Comparison of ENCODE assay signal across 21 cellular contexts in the genomic region with DNA sequence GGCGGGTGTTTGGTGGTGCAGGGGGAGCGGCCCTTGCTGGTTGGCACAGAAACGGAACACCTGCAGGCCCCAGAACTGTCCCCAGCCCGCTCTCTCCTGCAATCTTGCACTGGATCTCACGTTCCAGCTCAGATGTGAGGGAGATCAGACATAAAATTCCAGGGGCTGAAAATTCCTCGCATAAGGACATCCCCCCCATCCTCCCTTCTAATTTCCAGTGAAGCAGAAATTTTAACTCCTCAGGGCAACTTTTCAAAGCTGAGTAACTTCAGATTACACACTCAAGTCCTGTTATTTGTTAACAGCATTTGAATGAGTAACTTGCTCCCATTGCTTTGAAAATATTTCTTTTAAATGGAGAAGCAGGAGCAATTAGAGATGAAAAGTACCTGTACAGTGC. TPM values are rescaled to one million over a fixed set of nuclear protein-coding genes. Genes with fewer than 3 reads are reported as not detected.
DNase-seq lines count a peak whose midpoint lies in the region; ATAC-seq and TF ChIP-seq lines count a peak whose summit lies in the region.
"Had no signal": no experiment of that assay in that cellular context is flagged by ENCODE, and none has a peak within 500 bp of the region (broad histone marks: within the 10 kb centered on the region; RNA-seq: fewer than 3 reads in every experiment).

No MANE protein-coding gene starts in this region.

- H3K4me3 Mint-ChIP-seq in CD8-positive, alpha-beta memory T cell: no peak overlapping the region
- H3K4me3 Mint-ChIP-seq: CD4-positive, alpha-beta T cell had no signal

- no peaks in the 10 kb centered on the region for H3K9me3 ChIP-seq in RWPE2 (ENCODE audit: severe bottlenecking)
- no peaks in the 10 kb centered on the region for H3K9me3 ChIP-seq in thyroid gland
- no peaks in the 10 kb centered on the region for H3K9me3 ChIP-seq in CD8-positive, alpha-beta memory T cell (ENCODE audit: low read length)
- H3K9me3 ChIP-seq: BLaER1, SK-N-SH had no signal

- H3K27ac ChIP-seq in RWPE2 (ENCODE audit: poor library complexity, severe bottlenecking) (peak overlapping the region; percentile 54), foreskin keratinocyte (peak overlapping the region; percentile 21), thyroid gland (no peak overlapping the region)
- no peak overlapping the region for H3K27ac ChIP-seq in CD8-positive, alpha-beta memory T cell (ENCODE audit: low read depth, low read length)
- H3K27ac ChIP-seq: BLaER1 had no signal

- peaks cover 5 to 24% of the 10 kb centered on the region in 2 donors for H3K27me3 Mint-ChIP-seq in CD8-positive, alpha-beta memory T cell

- H3K9me3 Mint-ChIP-seq in CD8-positive, alpha-beta memory T cell: no peaks in the 10 kb centered on the region
- H3K9me3 Mint-ChIP-seq: CD4-positive, alpha-beta T cell had no signal

- TF ChIP-seq POLR2A in thyroid gland (IDR thresholded peaks at IDR 0.05): no peak

- CTCF ChIA-PET in CD8-positive, alpha-beta memory T cell (lab: Charles Lee): no interaction called here

- no peaks in the 10 kb centered on the region for H3K36me3 Mint-ChIP-seq in CD8-positive, alpha-beta memory T cell

- no peak for DNase-seq in RWPE2 (ENCODE audit: low spot score)
- DNase-seq in foreskin keratinocyte: peak; percentile 26 to 61
- DNase-seq in left kidney (ENCODE audit: low read depth, low spot score): peak; percentile 87
- peak; percentile 7 to 10 for DNase-seq in thyroid gland
- DNase-seq in CD8-positive, alpha-beta memory T cell: no peak
- no peak for DNase-seq in Right ventricle myocardium superior
- no peak for DNase-seq in activated naive CD4-positive, alpha-beta T cell treated with Interleukin-2 at 50 U/mL for 16 hours
- DNase-seq: Calu3; CD4-positive, alpha-beta T cell; GOT3; Kasumi-1; NCI-H1417; NCI-H187; NCI-H2107; NCI-H446 treated with DMSO at 0.1 percent for 48 hours; NCI-H526 treated with DMSO at 0.1 percent for 48 hours; SIG-M5; SK-N-SH had no signal

- WGBS in thyroid gland, 2 donors: 60 to 78% methylated on average over 6 of the region's 6 CpGs

- peaks cover 18% of the 10 kb centered on the region for H3K4me1 ChIP-seq in RWPE2 (ENCODE audit: insufficient read depth, poor library complexity, severe bottlenecking)
- peaks cover 20% of the 10 kb centered on the region for H3K4me1 ChIP-seq in foreskin keratinocyte
- H3K4me1 ChIP-seq in thyroid gland: peaks cover 8 to 12% of the 10 kb centered on the region in 2 donors
- no peaks in the 10 kb centered on the region for H3K4me1 ChIP-seq in CD8-positive, alpha-beta memory T cell (ENCODE audit: insufficient read depth, low read length)
- H3K4me1 ChIP-seq: BLaER1 had no signal

- H3K36me3 ChIP-seq in RWPE2 (ENCODE audit: low read depth) (no peaks in the 10 kb centered on the region), thyroid gland (no peaks in the 10 kb centered on the region)
- no peaks in the 10 kb centered on the region for H3K36me3 ChIP-seq in CD8-positive, alpha-beta memory T cell (ENCODE audit: insufficient read depth, low read length)
- H3K36me3 ChIP-seq: BLaER1 had no signal

- no peaks in the 10 kb centered on the region for H3K4me1 Mint-ChIP-seq in CD8-positive, alpha-beta memory T cell

- H3K27me3 ChIP-seq in RWPE2 (ENCODE audit: insufficient read depth, poor library complexity, severe bottlenecking) (no peaks in the 10 kb centered on the region), foreskin keratinocyte (no peaks in the 10 kb centered on the region), thyroid gland (no peaks in the 10 kb centered on the region)
- H3K27me3 ChIP-seq in CD8-positive, alpha-beta memory T cell (ENCODE audit: insufficient read depth, low read length, poor library complexity, severe bottlenecking): no peaks in the 10 kb centered on the region
- H3K27me3 ChIP-seq: BLaER1 had no signal

- H3K4me3 ChIP-seq in RWPE2 (ENCODE audit: severe bottlenecking) (no peak overlapping the region), thyroid gland (replicated peaks in 1 of 3) (no peak overlapping the region)
- H3K4me3 ChIP-seq in CD8-positive, alpha-beta memory T cell (ENCODE audit: low read length): no peak overlapping the region
- H3K4me3 ChIP-seq: BLaER1 had no signal

- POLR2A ChIA-PET in CD8-positive, alpha-beta memory T cell (lab: Charles Lee): no interaction called here

- H3K27ac Mint-ChIP-seq in CD8-positive, alpha-beta memory T cell: no peak overlapping the region
- H3K27ac Mint-ChIP-seq: CD4-positive, alpha-beta T cell had no signal

- no peak for ATAC-seq in RWPE2 (ENCODE audit: low read depth)
- ATAC-seq in foreskin keratinocyte: peak; percentile 50
- ATAC-seq in Right ventricle myocardium superior (ENCODE audit: poor library complexity): no peak
- ATAC-seq: HCT116 had no signal

- intact Hi-C loops in thyroid gland (cut with DNase I) (loop anchor here (5.0 kb wide), 1 partner anchor 378 kb away; no protein-coding TSS in a partner anchor), Right ventricle myocardium superior (cut with DNase I) (loop anchor here (10.0 kb wide), 1 partner anchor 186 kb away; no protein-coding TSS in a partner anchor)

- TF ChIP-seq CTCF in RWPE2 (IDR thresholded peaks at IDR 0.05; ENCODE audit: poor library complexity, severe bottlenecking) (no peak), foreskin keratinocyte (conservative IDR thresholded peaks at IDR 0.05) (no peak), thyroid gland (IDR thresholded peaks at IDR 0.05) (no peak)

RNA-seq across cellular contexts. Expression of gene RASSF10, which starts 40.3 kb away (rescaled TPM):
- total RNA-seq in foreskin keratinocyte: 1.2 and 3.6 TPM in 2 replicates
- 1.1 and 2.4 TPM in 2 replicates for polyA plus RNA-seq in foreskin keratinocyte
- total RNA-seq in thyroid gland: 1 to 10 TPM in 1 of 4 donors, under 1 TPM in 2, not detected in 1; 0.24 to 2.2 (median 0.54) TPM
- not detected for total RNA-seq in CD8-positive, alpha-beta memory T cell
- polyA plus RNA-seq in CD8-positive, alpha-beta memory T cell: not detected
- 0.22 TPM for total RNA-seq in Right ventricle myocardium superior
- total RNA-seq: CD4-positive, alpha-beta T cell; MCF 10A had no signal
- polyA plus RNA-seq: SK-N-SH had no signal

Comparison
In these comparisons a context has a peak if more than half of its experiments do, and no peak if none do; other contexts are left out.
1. DNase-seq: peak in foreskin keratinocyte (2 of 2), left kidney (single experiment) and thyroid gland (2 of 2); none in RWPE2 (single experiment), CD8-positive, alpha-beta memory T cell (0 of 5), Right ventricle myocardium superior (single experiment) and activated naive CD4-positive, alpha-beta T cell treated with Interleukin-2 at 50 U/mL for 16 hours (single experiment).
2. H3K27ac ChIP-seq: peak in RWPE2 (single experiment) and foreskin keratinocyte (single experiment); none in thyroid gland (0 of 3) and CD8-positive, alpha-beta memory T cell (single experiment).